ENCODE assay signal across 18 cellular contexts in genomic region chr19:32997716-32998355, GRCh38.
"Had no signal": no experiment of that assay in that cellular context is flagged by ENCODE, and none has a peak within 500 bp of the region (broad histone marks: within the 10 kb centered on the region; RNA-seq: fewer than 3 reads in every experiment).

No MANE protein-coding gene starts in this region.

- H3K4me3 Mint-ChIP-seq: activated CD4-positive, alpha-beta T cell treated with anti-CD3 and anti-CD28 coated beads, Interleukin-2, amount 10 ng/mL, durations not matched to agents 24 days and 14 days; activated naive CD4-positive, alpha-beta T cell treated with anti-CD3 and anti-CD28 coated beads for 36 hours; activated T-cell treated with anti-CD3 and anti-CD28 coated beads, Interleukin-2, amount 50 U/mL, for 4 hours; neural progenitor cell; T-helper 1 cell treated with Interleukin-12 subunit alpha and Interleukin-12 subunit beta and Interleukin-4 antibody, amounts not matched to agents 30 μg/mL and 1 μg/mL, for 36 hours had no signal

- H3K4me1 ChIP-seq: heart left ventricle, lower lobe of right lung, neural progenitor cell, spleen, upper lobe of right lung had no signal

- H3K36me3 ChIP-seq: heart left ventricle, neural progenitor cell, upper lobe of right lung had no signal

- H3K9me3 Mint-ChIP-seq: activated CD4-positive, alpha-beta T cell treated with anti-CD3 and anti-CD28 coated beads, Interleukin-2, amount 10 ng/mL, durations not matched to agents 24 days and 14 days; activated naive CD4-positive, alpha-beta T cell treated with anti-CD3 and anti-CD28 coated beads for 36 hours; activated T-cell treated with anti-CD3 and anti-CD28 coated beads, Interleukin-2, amount 50 U/mL, for 4 hours; naive B cell; neural progenitor cell; T-helper 1 cell treated with Interleukin-12 subunit alpha and Interleukin-12 subunit beta and Interleukin-4 antibody, amounts not matched to agents 30 μg/mL and 1 μg/mL, for 36 hours had no signal

- H3K9me3 ChIP-seq: body of pancreas, heart left ventricle, lower lobe of right lung, spleen, upper lobe of right lung had no signal

- ATAC-seq: activated T-cell treated with anti-CD3 and anti-CD28 coated beads, Interleukin-2, amount 50 U/mL, for 4 hours; body of pancreas; heart left ventricle; lower lobe of right lung; upper lobe of right lung had no signal

- H3K4me1 Mint-ChIP-seq: neural progenitor cell had no signal

- H3K27me3 ChIP-seq: body of pancreas, cardiac muscle cell, heart left ventricle, neural progenitor cell, spleen, upper lobe of right lung had no signal

- H3K27ac Mint-ChIP-seq: activated CD4-positive, alpha-beta T cell treated with anti-CD3 and anti-CD28 coated beads, Interleukin-2, amount 10 ng/mL, durations not matched to agents 24 days and 14 days; activated naive CD4-positive, alpha-beta T cell treated with anti-CD3 and anti-CD28 coated beads for 36 hours; neural progenitor cell had no signal

- DNase-seq: activated CD4-positive, alpha-beta T cell treated with anti-CD3 and anti-CD28 coated beads, Interleukin-2, amount 10 ng/mL, durations not matched to agents 24 days and 14 days; activated CD8-positive, alpha-beta memory T cell treated with anti-CD3 and anti-CD28 coated beads, Interleukin-2, amount 50 U/mL, for 48 hours; activated naive CD4-positive, alpha-beta T cell treated with anti-CD3 and anti-CD28 coated beads for 36 hours; activated T-cell treated with anti-CD3 and anti-CD28 coated beads, Interleukin-2, amount 50 U/mL, for 4 hours; anterior cingulate cortex; body of pancreas; heart left ventricle; islet precursor cell; lower lobe of right lung; naive B cell; spleen; stimulated activated CD4-positive, alpha-beta T cell treated with anti-CD3 and anti-CD28 coated beads, Interleukin-4, amount 100 ng/mL, for 1 hour; stimulated activated naive CD4-positive, alpha-beta T cell treated with Interleukin-2 at 50 U/mL for 16 hours; upper lobe of right lung had no signal

- H3K4me2 ChIP-seq: neural progenitor cell had no signal

- H3K27ac ChIP-seq: body of pancreas, cardiac muscle cell, epithelial cell of prostate, heart left ventricle, lower lobe of right lung, neural progenitor cell, spleen, upper lobe of right lung had no signal

- H3K27me3 Mint-ChIP-seq: activated CD4-positive, alpha-beta T cell treated with anti-CD3 and anti-CD28 coated beads, Interleukin-2, amount 10 ng/mL, durations not matched to agents 24 days and 14 days had no signal

- H3K4me3 ChIP-seq: body of pancreas, cardiac muscle cell, heart left ventricle, lower lobe of right lung, neural progenitor cell, spleen, upper lobe of right lung had no signal
